1 cellular context compared by ENCODE assay signal in genomic region chr7:133570321-133570720, GRCh38.
TF ChIP-seq lines count a peak whose summit lies in the region.

No MANE protein-coding gene starts in this region.

TF ChIP-seq in IMR-90, 13 proteins besides CTCF, POLR2A, EP300 and RAD21 (continued from another document):
- TF ChIP-seq SMC3 (IDR thresholded peaks at IDR 0.05; ENCODE audit: low read depth, low read length): no peak
- TF ChIP-seq CHD1 (IDR thresholded peaks at IDR 0.05; ENCODE audit: low read depth, low read length): no peak
